Comparison of ENCODE assay signal across 8 cellular contexts in the genomic region with DNA sequence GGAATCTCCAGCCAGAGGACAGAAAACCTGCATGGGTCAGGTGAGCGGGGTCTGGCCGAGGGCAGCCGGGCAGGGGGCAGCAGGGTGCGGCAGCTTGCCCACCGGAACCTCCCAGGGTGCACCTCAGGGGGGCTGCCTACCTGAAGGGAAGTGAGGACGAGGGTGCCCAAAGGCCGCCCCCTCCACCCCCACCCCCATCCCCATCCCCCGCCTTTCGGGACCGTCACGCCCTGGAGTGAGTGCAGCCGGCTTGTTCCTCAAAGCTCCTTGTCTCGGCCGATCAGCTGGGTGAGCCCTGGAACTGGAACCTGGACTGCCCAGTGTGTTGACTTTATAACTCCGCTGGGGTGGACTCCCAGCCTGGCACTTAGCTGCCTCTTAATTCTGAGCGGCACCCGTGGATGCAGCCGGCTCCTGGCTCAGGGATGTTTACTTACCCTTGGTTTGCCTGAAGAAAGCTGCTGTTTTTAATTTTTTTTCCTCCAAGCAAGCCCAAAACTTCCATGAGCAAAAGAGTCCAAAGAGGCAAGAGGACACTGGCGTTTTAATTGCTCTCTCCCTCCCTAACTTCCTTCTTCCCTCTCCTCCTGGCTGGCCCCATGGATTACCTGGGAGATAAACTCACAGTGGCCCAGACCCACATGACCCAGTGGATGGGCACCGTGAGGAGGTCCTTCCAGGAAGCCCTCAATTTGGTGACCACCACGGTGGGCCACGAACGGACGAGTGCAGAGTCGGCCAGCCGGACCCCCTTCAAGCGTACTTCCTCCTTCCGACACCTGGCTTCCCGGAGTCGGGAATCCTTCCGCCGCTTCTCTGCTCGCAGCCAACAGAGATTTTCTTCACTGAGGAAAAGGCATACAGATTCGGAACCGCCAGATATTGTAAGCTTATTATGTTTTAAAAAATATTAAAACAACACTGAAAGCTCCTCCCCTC.
A peak's percentile ranks its signal among the peaks of the same experiment; 100 is the strongest.
DNase-seq lines count a peak whose midpoint lies in the region; ATAC-seq, FAIRE-seq and TF ChIP-seq lines count a peak whose summit lies in the region.

No MANE protein-coding gene starts in this region.

- H3K4me1 ChIP-seq in Peyer's patch (peaks cover 0 to 27% (median 3%) of the 10 kb centered on the region in 4 donors), esophagus squamous epithelium (peaks cover 28 to 68% (median 46%) of the 10 kb centered on the region in 3 donors)

- no peak for ATAC-seq in natural killer cell treated with Interleukin-12 subunit alpha and Interleukin-12 subunit beta and Interleukin-15 and Interleukin-18, amount 100 ng/mL, for 72 hours

- H3K9me3 Mint-ChIP-seq in natural killer cell treated with Interleukin-12 subunit alpha and Interleukin-12 subunit beta and Interleukin-15 and Interleukin-18, amount 100 ng/mL, for 72 hours = no peaks in the 10 kb centered on the region

- TF ChIP-seq POLR2A in Peyer's patch (IDR thresholded peaks at IDR 0.05) = no peak
- no peak for TF ChIP-seq POLR2A in esophagus squamous epithelium (IDR thresholded peaks at IDR 0.05)

- H3K9me3 ChIP-seq in Peyer's patch = no peaks in the 10 kb centered on the region
- H3K9me3 ChIP-seq in esophagus squamous epithelium = no peaks in the 10 kb centered on the region

- peaks cover 5 to 7% of the 10 kb centered on the region in 2 donors for H3K4me1 Mint-ChIP-seq in natural killer cell treated with Interleukin-12 subunit alpha and Interleukin-12 subunit beta and Interleukin-15 and Interleukin-18, amount 100 ng/mL, for 72 hours (ENCODE audit: low read depth in 2 of 2)

- 25 to 35% methylated on average over 10 to 15 of the region's 35 CpGs for WGBS in esophagus squamous epithelium, 2 donors

- H3K36me3 ChIP-seq in Peyer's patch = no peaks in the 10 kb centered on the region
- peaks cover 0 to 24% (median 0%) of the 10 kb centered on the region in 3 donors for H3K36me3 ChIP-seq in esophagus squamous epithelium

- FAIRE-seq in GM19239 (lab: Jason Lieb, UNC) = no peak

- peak overlapping the region; percentile 41 for H3K4me3 ChIP-seq in GM12865 (ENCODE audit: low read depth, low read length)
- peak overlapping the region; percentile 20 to 57 (median 50) for H3K4me3 ChIP-seq in Peyer's patch
- H3K4me3 ChIP-seq in esophagus squamous epithelium = peak overlapping the region; percentile 36 to 68 (median 64)

- in situ Hi-C loops in G401 (cut with HindIII; ENCODE audit: low sequenced_read_pairs) = loop anchor here (5.0 kb wide), 1 partner anchor 35 kb away; no protein-coding TSS in a partner anchor

- H3K27ac ChIP-seq in Peyer's patch = peak overlapping the region; percentile 45 to 69 (median 58)
- peak overlapping the region; percentile 83 to 92 (median 87) for H3K27ac ChIP-seq in esophagus squamous epithelium

- no peak for DNase-seq in GM12865 (ENCODE audit: low read depth)
- peak in 2 of 3 donors; percentile 62 to 72 for DNase-seq in Peyer's patch
- no peak for DNase-seq in esophagus squamous epithelium (lab: John Stamatoyannopoulos, UW)
- DNase-seq in natural killer cell treated with Interleukin-12 subunit alpha and Interleukin-12 subunit beta and Interleukin-15 and Interleukin-18, amount 100 ng/mL, for 72 hours (ENCODE audit: low spot score) = no peak
- DNase-seq in G401 (ENCODE audit: low spot score) = no peak
- no peak for DNase-seq in D341Med (ENCODE audit: low spot score)
- DNase-seq in SK-N-DZ (ENCODE audit: low spot score) = no peak
- no peak for DNase-seq in GM19239 (ENCODE audit: insufficient read length, low spot score)

- intact Hi-C loops in esophagus squamous epithelium (cut with DNase I) = loop anchor here (10.0 kb wide), 1 partner anchor 53 kb away; no protein-coding TSS in a partner anchor

- H3K4me3 Mint-ChIP-seq in natural killer cell treated with Interleukin-12 subunit alpha and Interleukin-12 subunit beta and Interleukin-15 and Interleukin-18, amount 100 ng/mL, for 72 hours = peak overlapping the region; percentile 88

- no peak overlapping the region for H3K27ac Mint-ChIP-seq in natural killer cell treated with Interleukin-12 subunit alpha and Interleukin-12 subunit beta and Interleukin-15 and Interleukin-18, amount 100 ng/mL, for 72 hours

- no peaks in the 10 kb centered on the region for H3K36me3 Mint-ChIP-seq in natural killer cell treated with Interleukin-12 subunit alpha and Interleukin-12 subunit beta and Interleukin-15 and Interleukin-18, amount 100 ng/mL, for 72 hours

- TF ChIP-seq CTCF in GM12865 (IDR thresholded peaks at IDR 0.05; ENCODE audit: insufficient read depth, low read depth, low read length, missing control alignments) (no peak), Peyer's patch (IDR thresholded peaks at IDR 0.05) (no peak), esophagus squamous epithelium (IDR thresholded peaks at IDR 0.05) (no peak)

- peaks cover 0 to 3% of the 10 kb centered on the region in 2 donors for H3K27me3 Mint-ChIP-seq in natural killer cell treated with Interleukin-12 subunit alpha and Interleukin-12 subunit beta and Interleukin-15 and Interleukin-18, amount 100 ng/mL, for 72 hours

- H3K27me3 ChIP-seq in Peyer's patch = no peaks in the 10 kb centered on the region
- H3K27me3 ChIP-seq in esophagus squamous epithelium = no peaks in the 10 kb centered on the region

Comparison
In these comparisons a context has a peak if more than half of its experiments do, and no peak if none do; other contexts are left out.
1. DNase-seq: peak in Peyer's patch (2 of 3); none in GM12865 (single experiment), esophagus squamous epithelium (single experiment), natural killer cell treated with Interleukin-12 subunit alpha and Interleukin-12 subunit beta and Interleukin-15 and Interleukin-18, amount 100 ng/mL, for 72 hours (single experiment), G401 (single experiment), D341Med (single experiment), SK-N-DZ (single experiment) and GM19239 (single experiment).
2. Peak in every context shown above with its lines, with median percentiles within 50 percentile points of each other: H3K4me3 ChIP-seq.